ENCODE assay signal across 22 cellular contexts in genomic region chr12:39296496-39296895, GRCh38.
DNase-seq lines count a peak whose midpoint lies in the region; ATAC-seq, FAIRE-seq and TF ChIP-seq lines count a peak whose summit lies in the region.
"Had no signal": no experiment of that assay in that cellular context is flagged by ENCODE, and none has a peak within 500 bp of the region (broad histone marks: within the 10 kb centered on the region; RNA-seq: fewer than 3 reads in every experiment).

No MANE protein-coding gene starts in this region.

- H3K9me3 ChIP-seq in Caco-2, result no peaks in the 10 kb centered on the region
- no peaks in the 10 kb centered on the region for H3K9me3 ChIP-seq in H9 (ENCODE audit: control insufficient read depth, low read depth, low read length)
- H3K9me3 ChIP-seq: BE2C; BLaER1 treated with 17β-estradiol and CSF1 and Interleukin-3, amounts not matched to agents 10 nM and 100 nM; HAP-1 had no signal

- intact Hi-C loops in Caco-2 (cut with micrococcal nuclease; ENCODE audit: unreplicated experiment), result no loop called here

- H3K56ac ChIP-seq in H9 (ENCODE audit: insufficient read length, low read depth, low read length), result no peak overlapping the region
- no peak overlapping the region for H3K56ac ChIP-seq in mesendoderm (ENCODE audit: low read length)

- no peak overlapping the region for H3K27ac ChIP-seq in H9 (ENCODE audit: insufficient read length, low read depth, low read length)
- no peak overlapping the region for H3K27ac ChIP-seq in mesendoderm (ENCODE audit: low read depth, low read length)
- H3K27ac ChIP-seq: 22Rv1; BLaER1 treated with 17β-estradiol and CSF1 and Interleukin-3, amounts not matched to agents 10 nM and 100 nM; GM23248 had no signal

- H3K4me3 ChIP-seq in Caco-2 (ENCODE audit: low read depth, low read length) (no peak overlapping the region), mesendoderm (ENCODE audit: low read length) (no peak overlapping the region)
- H3K4me3 ChIP-seq: BLaER1 treated with 17β-estradiol and CSF1 and Interleukin-3, amounts not matched to agents 10 nM and 100 nM; GM23248; HAP-1 had no signal

- H3K27me3 ChIP-seq in Caco-2 (replicated peaks; ENCODE audit: control insufficient read depth, insufficient read depth, low read length) (no peaks in the 10 kb centered on the region), H9 (ENCODE audit: insufficient read depth, low read length) (no peaks in the 10 kb centered on the region), mesendoderm (ENCODE audit: insufficient read depth, low read length, poor library complexity) (no peaks in the 10 kb centered on the region)
- H3K27me3 ChIP-seq: BE2C; BLaER1 treated with 17β-estradiol and CSF1 and Interleukin-3, amounts not matched to agents 10 nM and 100 nM had no signal

- H3K36me3 Mint-ChIP-seq in Caco-2 (ENCODE audit: insufficient read depth, unreplicated experiment) (peaks cover 18% of the 10 kb centered on the region), H9 (ENCODE audit: insufficient read depth in 1 of 3, low read depth in 3 of 3) (peaks cover 3 to 15% (median 7%) of the 10 kb centered on the region in 3 experiments; a peak in 5 of 7 replicates)
- H3K36me3 Mint-ChIP-seq: CD14-positive monocyte had no signal

- no peak overlapping the region for H4K8ac ChIP-seq in H9 (replicated peaks; ENCODE audit: insufficient read length, low read depth, low read length)
- H4K8ac ChIP-seq in mesendoderm (ENCODE audit: low read depth, low read length), result no peak overlapping the region

- no peak for FAIRE-seq in urothelium cell line (lab: Jason Lieb, UNC)
- FAIRE-seq: A204.1, G401.6, GM12892 had no signal

- H3K4me2 ChIP-seq in H9 (ENCODE audit: insufficient read depth, insufficient read length, low read length) (no peak overlapping the region), mesendoderm (ENCODE audit: low read length) (no peak overlapping the region)
- H3K4me2 ChIP-seq: BLaER1 treated with 17β-estradiol and CSF1 and Interleukin-3, amounts not matched to agents 10 nM and 100 nM had no signal

- H2AFZ ChIP-seq in H9 (ENCODE audit: low read length), result no peak overlapping the region
- H2AFZ ChIP-seq: GM23248 had no signal

- H2BK5ac ChIP-seq in H9 (ENCODE audit: insufficient read length, low read length) (no peak overlapping the region), mesendoderm (ENCODE audit: low read length) (no peak overlapping the region)

- H4K91ac ChIP-seq in H9 (ENCODE audit: insufficient read length, low read depth, low read length), result no peak overlapping the region

- H2BK15ac ChIP-seq in H9 (ENCODE audit: low read depth, low read length), result no peak overlapping the region
- no peak overlapping the region for H2BK15ac ChIP-seq in mesendoderm (replicated peaks; ENCODE audit: low read depth)

- no peak overlapping the region for H3K18ac ChIP-seq in H9 (ENCODE audit: insufficient read length, low read depth, low read length)
- no peak overlapping the region for H3K18ac ChIP-seq in mesendoderm (ENCODE audit: low read length)

- H4K20me1 ChIP-seq in H9 (ENCODE audit: control insufficient read depth, insufficient read depth, insufficient read length), result no peaks in the 10 kb centered on the region
- H4K20me1 ChIP-seq: BLaER1 treated with 17β-estradiol and CSF1 and Interleukin-3, amounts not matched to agents 10 nM and 100 nM had no signal

- no peaks in the 10 kb centered on the region for H3K27me3 Mint-ChIP-seq in Caco-2 (ENCODE audit: insufficient read depth, unreplicated experiment)
- no peaks in the 10 kb centered on the region for H3K27me3 Mint-ChIP-seq in H9 (ENCODE audit: low read depth)
- H3K27me3 Mint-ChIP-seq: CD4-positive, alpha-beta T cell; CD8-positive, alpha-beta memory T cell had no signal

- peak overlapping the region; percentile 2 for H3K4me3 Mint-ChIP-seq in Caco-2 (ENCODE audit: unreplicated experiment)
- H3K4me3 Mint-ChIP-seq in H9, result no peak overlapping the region
- H3K4me3 Mint-ChIP-seq: CD14-positive monocyte; CD4-positive, alpha-beta T cell; CD8-positive, alpha-beta memory T cell; HFFc6 had no signal

- CTCF ChIA-PET in Caco-2 (lab: Charles Lee), result interaction anchor here (0.6 kb wide), 1 partner anchor 391 kb away, joined by 3 read pairs; the partner anchor contains the start of gene CPNE8

- no peak overlapping the region for H3K14ac ChIP-seq in H9 (ENCODE audit: insufficient read depth, low read length)

- H3K4me1 ChIP-seq in Caco-2, result peaks cover 9% of the 10 kb centered on the region
- H3K4me1 ChIP-seq in H9 (ENCODE audit: insufficient read depth, low read length), result no peaks in the 10 kb centered on the region
- H3K4me1 ChIP-seq in mesendoderm (ENCODE audit: control insufficient read depth, low read depth, low read length), result no peaks in the 10 kb centered on the region
- H3K4me1 ChIP-seq: BE2C had no signal

- H2AK5ac ChIP-seq in H9 (ENCODE audit: insufficient read length, low read length) (no peak overlapping the region), mesendoderm (ENCODE audit: low read length) (no peak overlapping the region)

- H3K79me1 ChIP-seq in H9 (ENCODE audit: insufficient read depth, low read depth, low read length, poor library complexity, severe bottlenecking), result no peaks in the 10 kb centered on the region
- H3K79me1 ChIP-seq in mesendoderm (ENCODE audit: low read length), result no peaks in the 10 kb centered on the region

- H3K23me2 ChIP-seq in H9 (ENCODE audit: insufficient read length, low read depth, low read length, poor library complexity, severe bottlenecking), result no peaks in the 10 kb centered on the region

- H3K9ac ChIP-seq in H9 (ENCODE audit: extremely low read depth, insufficient read length, low read length) (no peak overlapping the region), mesendoderm (ENCODE audit: low read length) (no peak overlapping the region)
- H3K9ac ChIP-seq: BLaER1 treated with 17β-estradiol and CSF1 and Interleukin-3, amounts not matched to agents 10 nM and 100 nM; GM23248 had no signal

- TF ChIP-seq CTCF in Caco-2 (IDR thresholded peaks at IDR 0.05; ENCODE audit: insufficient read depth in 1 of 2, low read depth in 1 of 2, low read length in 1 of 2, severe bottlenecking in 1 of 2, unreplicated experiment in 1 of 2), result no peak
- TF ChIP-seq CTCF in H9 (conservative IDR thresholded peaks at IDR 0.05), result no peak

- no CpG with 5 or more reads among the region's 1 CpG for WGBS in H9 (ENCODE audit: extremely low coverage, insufficient read length, low lambda C conversion rate)
- no CpG with 5 or more reads among the region's 1 CpG for WGBS in mesendoderm (ENCODE audit: extremely low coverage, insufficient coverage, low lambda C conversion rate)

- H3T11ph ChIP-seq in H9 (ENCODE audit: low read length), result no peak overlapping the region

- H2BK20ac ChIP-seq in H9 (ENCODE audit: low read depth, low read length, poor library complexity, severe bottlenecking), result no peak overlapping the region

- H3K79me2 ChIP-seq in H9 (ENCODE audit: insufficient read depth, low read length) (no peaks in the 10 kb centered on the region), mesendoderm (ENCODE audit: control insufficient read depth, insufficient read depth, low read length) (no peaks in the 10 kb centered on the region)

- H3K36me3 ChIP-seq in Caco-2 (ENCODE audit: control insufficient read depth, insufficient read depth, low read length) (no peaks in the 10 kb centered on the region), mesendoderm (ENCODE audit: control insufficient read depth, insufficient read depth, low read length) (no peaks in the 10 kb centered on the region)
- H3K36me3 ChIP-seq: BLaER1 treated with 17β-estradiol and CSF1 and Interleukin-3, amounts not matched to agents 10 nM and 100 nM; HAP-1 had no signal

- ATAC-seq in HG02981 (IDR thresholded peaks at IDR 0.05; ENCODE audit: unreplicated experiment), result no peak

- H2BK120ac ChIP-seq in H9 (ENCODE audit: low read depth, low read length, poor library complexity, severe bottlenecking), result no peak overlapping the region
- no peak overlapping the region for H2BK120ac ChIP-seq in mesendoderm (ENCODE audit: low read depth, low read length)

- H4K5ac ChIP-seq in H9 (ENCODE audit: insufficient read length, low read depth, low read length) (no peak overlapping the region), mesendoderm (ENCODE audit: low read length) (no peak overlapping the region)

- H3K23ac ChIP-seq in H9 (ENCODE audit: insufficient read length, low read depth, low read length) (no peak overlapping the region), mesendoderm (ENCODE audit: low read length) (no peak overlapping the region)

- BruUV-seq in Caco-2 (replicated peaks; lab: Mats Ljungman, UMichigan), result no TSS peak

- H3K4ac ChIP-seq in H9 (ENCODE audit: low read depth, low read length), result no peak overlapping the region
- no peak overlapping the region for H3K4ac ChIP-seq in mesendoderm (ENCODE audit: low read depth, low read length)

- H3K4me1 Mint-ChIP-seq in Caco-2 (ENCODE audit: low read depth, unreplicated experiment) (peaks cover 32% of the 10 kb centered on the region), H9 (peaks cover 0 to 7% of the 10 kb centered on the region in 2 experiments; a peak in 3 of 4 replicates)

- no peak overlapping the region for H2BK12ac ChIP-seq in H9 (ENCODE audit: insufficient read length, low read depth, low read length)

- DNase-seq in Caco-2 (peak; percentile 41 to 69), H9 (peak; percentile 33), mesendoderm (peak; percentile 62), urothelium cell line (ENCODE audit: low spot score) (no peak), dedifferentiated amniotic fluid mesenchymal stem cell (ENCODE audit: extremely low spot score) (no peak)
- DNase-seq: AML-193; BE2C; Calu3; CD4-positive, alpha-beta T cell; CD8-positive, alpha-beta memory T cell; DMS53; DMS79 treated with DMSO at 0.1 percent for 48 hours; GM23248; HFFc6 had no signal

- H3K9me3 Mint-ChIP-seq in Caco-2 (ENCODE audit: unreplicated experiment), result peaks cover 12% of the 10 kb centered on the region
- H3K9me3 Mint-ChIP-seq in H9, result no peaks in the 10 kb centered on the region
- H3K9me3 Mint-ChIP-seq: CD4-positive, alpha-beta T cell had no signal

- H3K27ac Mint-ChIP-seq in Caco-2 (ENCODE audit: unreplicated experiment) (peak overlapping the region; percentile 54), H9 (no peak overlapping the region)
- H3K27ac Mint-ChIP-seq: CD4-positive, alpha-beta T cell; HFFc6 had no signal

- POLR2A ChIA-PET in Caco-2 (lab: Charles Lee), result no interaction called here

Comparison
In these comparisons a context has a peak if more than half of its experiments do, and no peak if none do; other contexts are left out.
1. DNase-seq: peak in Caco-2 (2 of 2), H9 (single experiment) and mesendoderm (single experiment); none in urothelium cell line (single experiment) and dedifferentiated amniotic fluid mesenchymal stem cell (single experiment).